In the genomic region with DNA sequence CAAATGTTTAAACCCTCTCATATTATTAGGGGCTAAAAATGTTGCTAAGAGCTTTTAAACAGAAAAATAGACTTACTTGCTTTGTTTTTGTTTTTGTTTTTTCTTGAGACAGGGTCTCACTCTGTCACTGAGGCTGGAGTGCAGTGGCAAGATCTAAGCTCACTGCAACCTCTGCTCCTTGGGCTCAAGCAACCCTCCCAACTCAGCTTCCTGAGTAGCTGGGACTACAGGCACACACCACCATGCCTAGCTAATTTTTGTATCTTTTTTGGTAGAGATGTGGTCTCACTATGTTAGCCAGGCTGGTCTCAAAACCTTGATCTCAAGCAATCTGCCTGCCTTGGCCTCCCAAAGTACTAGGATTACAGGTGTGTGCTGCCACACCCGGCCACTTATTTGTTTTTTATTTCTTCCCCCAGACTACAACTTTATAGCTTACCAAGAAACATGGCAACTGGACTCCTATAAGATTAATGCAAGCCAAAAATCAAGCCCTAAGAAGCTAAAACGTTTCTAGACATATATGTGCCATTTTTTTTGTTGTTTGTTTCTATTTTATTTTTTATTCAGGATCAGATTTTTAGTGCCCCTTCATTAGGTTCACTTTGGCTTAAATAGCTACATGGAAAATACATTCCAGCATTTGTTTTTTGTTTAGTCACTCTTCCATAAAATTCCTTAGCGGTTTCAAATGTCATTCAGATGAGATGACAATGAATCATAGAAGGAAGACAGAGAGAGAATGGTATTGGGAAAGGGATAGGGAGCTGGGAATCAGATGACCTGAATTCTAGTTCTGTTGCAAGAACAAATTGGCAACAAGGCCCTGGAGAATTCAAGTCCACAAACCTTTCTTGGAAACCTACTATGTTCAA, we compare ENCODE assay signal across 12 cellular contexts.
A peak's percentile ranks its signal among the peaks of the same experiment; 100 is the strongest.
DNase-seq lines count a peak whose midpoint lies in the region; ATAC-seq and TF ChIP-seq lines count a peak whose summit lies in the region.
"Had no signal": no experiment of that assay in that cellular context is flagged by ENCODE, and none has a peak within 500 bp of the region (broad histone marks: within the 10 kb centered on the region; RNA-seq: fewer than 3 reads in every experiment).

No MANE protein-coding gene starts in this region.

- peak overlapping the region; percentile 57 for H3K9ac ChIP-seq in HCT116 (ENCODE audit: low read length)

- H3K79me2 ChIP-seq in HCT116 (ENCODE audit: insufficient read depth, low read length) = no peaks in the 10 kb centered on the region

- no peaks in the 10 kb centered on the region for H3K9me2 ChIP-seq in HCT116 (ENCODE audit: insufficient read depth)

- H3K4me1 ChIP-seq in HCT116 (ENCODE audit: control insufficient read depth in 1 of 2, insufficient read depth in 2 of 2, low read length in 2 of 2) (peaks cover 10 to 39% of the 10 kb centered on the region in 2 experiments), suprapubic skin (no peaks in the 10 kb centered on the region)

- no peaks in the 10 kb centered on the region for H4K20me1 ChIP-seq in HCT116 (ENCODE audit: insufficient read depth)

- RAD21 ChIA-PET in HCT116 (lab: Charles Lee; ENCODE audit: low non-redundant PET in 1 of 2, low total read pairs in 2 of 2, uncharacterized antibody in 2 of 2, unreplicated experiment in 2 of 2) = interaction anchor here in 1 of 2 experiments (0.8 to 1.1 kb wide), 2 partner anchors 17 to 57 kb away, joined by 3 read pairs; no protein-coding TSS in a partner anchor

- TF ChIP-seq POLR2A in HCT116 (IDR thresholded peaks at IDR 0.05; ENCODE audit: borderline replicate concordance, extremely low read depth, insufficient read depth, insufficient read length) = no peak
- TF ChIP-seq POLR2A in suprapubic skin (IDR thresholded peaks at IDR 0.05) = no peak

- CTCF ChIA-PET in HCT116 (lab: Charles Lee) = interaction anchor here (1.0 to 1.5 kb wide), 3 partner anchors 16 to 271 kb away, joined by 3 to 4 read pairs (median 4); no protein-coding TSS in a partner anchor

- POLR2A ChIA-PET in HCT116 (lab: Charles Lee) = interaction anchor here (1.0 to 2.1 kb wide), 5 partner anchors 9 to 55 kb away, joined by 3 to 9 read pairs (median 4); no protein-coding TSS in a partner anchor

- TF ChIP-seq CTCF in HCT116 (IDR thresholded peaks at IDR 0.05 in 2 of 3, conservative IDR thresholded peaks at IDR 0.05 in 1 of 3; ENCODE audit: borderline replicate concordance in 1 of 3, insufficient read depth in 1 of 3, low read depth in 2 of 3, low read length in 2 of 3) = no peak
- TF ChIP-seq CTCF in fibroblast of the aortic adventitia (IDR thresholded peaks at IDR 0.05; ENCODE audit: insufficient read depth, low read length) = no peak
- no peak for TF ChIP-seq CTCF in suprapubic skin (IDR thresholded peaks at IDR 0.05)

- peak; percentile 28; the same call in 1 of the 2 replicates for TF ChIP-seq RAD21 in HCT116 (IDR thresholded peaks at IDR 0.05; ENCODE audit: low read depth)

- ATAC-seq in HCT116 (peak; percentile 82), HG03460 (IDR thresholded peaks at IDR 0.05; ENCODE audit: unreplicated experiment) (no peak), HG02610 (IDR thresholded peaks at IDR 0.05; ENCODE audit: unreplicated experiment) (no peak)
- ATAC-seq: activated naive CD4-positive, alpha-beta T cell treated with anti-CD3 and anti-CD28 coated beads, Interleukin-2, amount 50 U/mL, for 72 hours had no signal

- H3K27ac ChIP-seq in HCT116 (ENCODE audit: low read depth, low read length) (peak overlapping the region; percentile 65), suprapubic skin (peak overlapping the region; percentile 57)

- H3K4me3 ChIP-seq in HCT116 (replicated peaks in 1 of 2; ENCODE audit: low read depth in 1 of 2, low read length in 2 of 2) = peak overlapping the region; percentile 6 to 47
- H3K4me3 ChIP-seq in fibroblast of the aortic adventitia (ENCODE audit: low read depth, low read length) = no peak overlapping the region
- no peak overlapping the region for H3K4me3 ChIP-seq in suprapubic skin
- H3K4me3 ChIP-seq in H7 (ENCODE audit: insufficient read depth, low read depth, low read length) = no peak overlapping the region
- H3K4me3 ChIP-seq: HAP-1 had no signal

- 35% methylated on average over 3 of the region's 3 CpGs for WGBS in suprapubic skin

- no peak for TF ChIP-seq EP300 in suprapubic skin (IDR thresholded peaks at IDR 0.05)

- H3K9me3 ChIP-seq in HCT116 (ENCODE audit: control insufficient read depth in 1 of 2, insufficient read depth in 1 of 2, low read depth in 1 of 2, low read length in 2 of 2) (no peaks in the 10 kb centered on the region), suprapubic skin (no peaks in the 10 kb centered on the region)
- H3K9me3 ChIP-seq: HAP-1 had no signal

- no TSS peak for BruUV-seq in HCT116 (replicated peaks; lab: Mats Ljungman, UMichigan)

- H2AFZ ChIP-seq in HCT116 (ENCODE audit: low read depth, low read length, poor library complexity, severe bottlenecking) = peak overlapping the region; percentile 84

- DNase-seq in HCT116 (ENCODE audit: low read depth, low spot score) (peak; percentile 69), SW480 (ENCODE audit: low spot score) (peak; percentile 87), fibroblast of the aortic adventitia (ENCODE audit: low read depth) (peak; percentile 82), suprapubic skin (ENCODE audit: low spot score in 2 of 2) (no peak), H7 (no peak)
- DNase-seq: activated CD4-positive, alpha-beta T cell treated with anti-CD3 and anti-CD28 coated beads, Interleukin-2, amount 10 ng/mL, durations not matched to agents 7 days and 5 days; NCI-H1694 treated with DMSO at 0.1 percent for 48 hours; RPMI8226 had no signal

- H3K4me2 ChIP-seq in HCT116 (ENCODE audit: low read length) = peak overlapping the region; percentile 77

- intact Hi-C loops in HCT116 (cut with micrococcal nuclease) = loop anchor here (2.0 kb wide), 1 partner anchor 55 kb away; no protein-coding TSS in a partner anchor

- H3K27me3 ChIP-seq in HCT116 (ENCODE audit: insufficient read depth, low read length) (no peaks in the 10 kb centered on the region), suprapubic skin (no peaks in the 10 kb centered on the region), H7 (ENCODE audit: control insufficient read depth, insufficient read depth, low read length) (no peaks in the 10 kb centered on the region)

- H3K36me3 ChIP-seq in HCT116 (ENCODE audit: control insufficient read depth in 1 of 2, insufficient read depth in 2 of 2, low read length in 2 of 2) (no peaks in the 10 kb centered on the region), suprapubic skin (no peaks in the 10 kb centered on the region), H7 (replicated peaks; ENCODE audit: control insufficient read depth, insufficient read depth, low read length) (no peaks in the 10 kb centered on the region)
- H3K36me3 ChIP-seq: HAP-1 had no signal

TF ChIP-seq in HCT116, 20 proteins besides CTCF, POLR2A, EP300 and RAD21 (continues in another document):
- no peak for TF ChIP-seq EZH2phosphoT487 (IDR thresholded peaks at IDR 0.05; ENCODE audit: borderline replicate concordance)
- peak; percentile 93 for TF ChIP-seq CEBPB (IDR thresholded peaks at IDR 0.05; ENCODE audit: low read depth)
- TF ChIP-seq CBX3 (IDR thresholded peaks at IDR 0.05; ENCODE audit: low read depth) = peak; percentile 78; the same call in 1 of the 2 replicates
- no peak for TF ChIP-seq ZFX (IDR thresholded peaks at IDR 0.05)
- no peak for TF ChIP-seq ZNF274 (IDR thresholded peaks at IDR 0.05; ENCODE audit: low read depth, low read length)
- no peak for TF ChIP-seq POLR2AphosphoS5 (IDR thresholded peaks at IDR 0.05; ENCODE audit: low read depth, low read length)
- TF ChIP-seq ATF3 (IDR thresholded peaks at IDR 0.05) = no peak
- no peak for TF ChIP-seq EZH2 (IDR thresholded peaks at IDR 0.05)
- TF ChIP-seq SIN3A (IDR thresholded peaks at IDR 0.05; ENCODE audit: low read depth) = peak; percentile 57; the same call in 1 of the 2 replicates
- TF ChIP-seq ELF1 (IDR thresholded peaks at IDR 0.05; ENCODE audit: borderline replicate concordance, low read depth) = no peak
- 0 out of 2 replicates have a peak, but pooled peaks have one; percentile 14 for TF ChIP-seq SRF (IDR thresholded peaks at IDR 0.05; ENCODE audit: low read depth)
- TF ChIP-seq, protein P1, sequence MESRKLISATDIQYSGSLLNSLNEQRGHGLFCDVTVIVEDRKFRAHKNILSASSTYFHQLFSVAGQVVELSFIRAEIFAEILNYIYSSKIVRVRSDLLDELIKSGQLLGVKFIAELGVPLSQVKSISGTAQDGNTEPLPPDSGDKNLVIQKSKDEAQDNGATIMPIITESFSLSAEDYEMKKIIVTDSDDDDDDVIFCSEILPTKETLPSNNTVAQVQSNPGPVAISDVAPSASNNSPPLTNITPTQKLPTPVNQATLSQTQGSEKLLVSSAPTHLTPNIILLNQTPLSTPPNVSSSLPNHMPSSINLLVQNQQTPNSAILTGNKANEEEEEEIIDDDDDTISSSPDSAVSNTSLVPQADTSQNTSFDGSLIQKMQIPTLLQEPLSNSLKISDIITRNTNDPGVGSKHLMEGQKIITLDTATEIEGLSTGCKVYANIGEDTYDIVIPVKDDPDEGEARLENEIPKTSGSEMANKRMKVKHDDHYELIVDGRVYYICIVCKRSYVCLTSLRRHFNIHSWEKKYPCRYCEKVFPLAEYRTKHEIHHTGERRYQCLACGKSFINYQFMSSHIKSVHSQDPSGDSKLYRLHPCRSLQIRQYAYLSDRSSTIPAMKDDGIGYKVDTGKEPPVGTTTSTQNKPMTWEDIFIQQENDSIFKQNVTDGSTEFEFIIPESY (IDR thresholded peaks at IDR 0.05; ENCODE audit: extremely low read depth, insufficient replicate concordance, low read length) = no peak
- TF ChIP-seq, protein P2, sequence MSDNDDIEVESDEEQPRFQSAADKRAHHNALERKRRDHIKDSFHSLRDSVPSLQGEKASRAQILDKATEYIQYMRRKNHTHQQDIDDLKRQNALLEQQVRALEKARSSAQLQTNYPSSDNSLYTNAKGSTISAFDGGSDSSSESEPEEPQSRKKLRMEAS (IDR thresholded peaks at IDR 0.05) = peak; percentile 54; the same call in 1 of the 2 replicates
- no peak for TF ChIP-seq YY1 (IDR thresholded peaks at IDR 0.05; ENCODE audit: extremely low read depth, insufficient replicate concordance, low read depth, low read length)

Comparison
In these comparisons a context has a peak if more than half of its experiments do, and no peak if none do; other contexts are left out.
1. DNase-seq: peak in HCT116 (single experiment), SW480 (single experiment) and fibroblast of the aortic adventitia (single experiment); none in suprapubic skin (0 of 2) and H7 (single experiment).
2. H3K4me3 ChIP-seq: peak in HCT116 (2 of 2); none in fibroblast of the aortic adventitia (single experiment), suprapubic skin (single experiment) and H7 (single experiment).